In the genomic region with DNA sequence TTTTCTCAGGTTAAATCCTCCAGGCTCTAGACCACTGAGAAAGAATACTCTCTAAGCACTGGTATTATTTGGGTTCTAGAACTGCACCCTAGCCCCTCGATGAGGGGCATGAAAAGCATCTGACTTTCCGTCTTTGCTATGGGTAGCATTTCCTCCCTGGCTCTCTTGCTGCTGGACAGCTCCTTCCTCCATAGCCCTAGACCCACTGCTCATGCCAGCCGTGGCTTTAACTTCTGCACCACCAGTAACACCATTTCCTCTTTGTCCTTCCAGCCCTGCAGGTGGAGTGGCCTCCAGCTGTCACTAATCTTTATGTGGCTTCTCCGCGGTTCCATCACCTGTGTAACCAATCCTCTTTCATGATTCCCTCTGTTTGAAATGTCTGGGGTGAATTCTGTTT, we compare ENCODE assay signal across 15 cellular contexts.
"Had no signal": no experiment of that assay in that cellular context is flagged by ENCODE, and none has a peak within 500 bp of the region (broad histone marks: within the 10 kb centered on the region; RNA-seq: fewer than 3 reads in every experiment).

No MANE protein-coding gene starts in this region.

- ATAC-seq: activated T-cell treated with anti-CD3 and anti-CD28 coated beads, Interleukin-2, amount 50 U/mL, for 4 hours; gastroesophageal sphincter; heart right ventricle; left lung; naive thymus-derived CD8-positive, alpha-beta T cell; stimulated activated naive CD8-positive, alpha-beta T cell treated with anti-CD3 and anti-CD28 coated beads, Interleukin-15, amount 100 ng/mL, for 72 hours had no signal

- DNase-seq: activated CD4-positive, alpha-beta memory T cell treated with anti-CD3 and anti-CD28 coated beads, Interleukin-2, amount 10 ng/mL, durations not matched to agents 7 days and 5 days; activated CD4-positive, alpha-beta T cell treated with anti-CD3 and anti-CD28 coated beads for 4 hours; activated effector memory CD4-positive, alpha-beta T cell treated with Interleukin-2 at 50 U/mL for 16 hours; activated T-cell treated with anti-CD3 and anti-CD28 coated beads, Interleukin-2, amount 50 U/mL, for 4 hours; heart right ventricle; islet precursor cell; left lung; naive thymus-derived CD8-positive, alpha-beta T cell; stimulated activated CD4-positive, alpha-beta T cell treated with anti-CD3 and anti-CD28 coated beads, Interleukin-1b, Interleukin-23, amount 100 ng/mL, for 48 hours; stimulated activated naive CD8-positive, alpha-beta T cell treated with anti-CD3 and anti-CD28 coated beads, Interleukin-15, amount 100 ng/mL, for 72 hours; T-helper 9 cell; testis; upper lobe of left lung; WERI-Rb-1 had no signal
